Comparison of ENCODE assay signal across 7 cellular contexts in genomic region chr2:199588054-199588453, GRCh38.
"Had no signal": no experiment of that assay in that cellular context is flagged by ENCODE, and none has a peak within 500 bp of the region (broad histone marks: within the 10 kb centered on the region; RNA-seq: fewer than 3 reads in every experiment).

No MANE protein-coding gene starts in this region.

- H3K4me3 Mint-ChIP-seq: GM23338, H9, HFFc6, IgD-negative memory B cell had no signal

- DNase-seq: H9, HCEC 1CT, HFFc6 had no signal

- H3K27ac ChIP-seq: HL-60 had no signal

- ATAC-seq: GM23338, HepG2 had no signal

- H3K36me3 Mint-ChIP-seq: IgD-negative memory B cell had no signal

- H3K9me3 Mint-ChIP-seq: GM23338, H9, HFFc6 had no signal

- H3K4me1 Mint-ChIP-seq: IgD-negative memory B cell had no signal

- H3K4me3 ChIP-seq: GM23338 had no signal

- H3K27ac Mint-ChIP-seq: GM23338, HFFc6, IgD-negative memory B cell had no signal
